20 cellular contexts compared by ENCODE assay signal in genomic region chr6:129731396-129731795, GRCh38. TPM values are rescaled to one million over a fixed set of nuclear protein-coding genes. Genes with fewer than 3 reads are reported as not detected.
DNase-seq lines count a peak whose midpoint lies in the region; ATAC-seq, FAIRE-seq and TF ChIP-seq lines count a peak whose summit lies in the region.
"Had no signal": no experiment of that assay in that cellular context is flagged by ENCODE, and none has a peak within 500 bp of the region (broad histone marks: within the 10 kb centered on the region; RNA-seq: fewer than 3 reads in every experiment).

No MANE protein-coding gene starts in this region.

- BruUV-seq in K562 (replicated peaks; lab: Mats Ljungman, UMichigan): no TSS peak

- TF ChIP-seq EP300 in K562 (IDR thresholded peaks at IDR 0.05; ENCODE audit: low read length): peak; percentile 25; the same call in 1 of the 2 replicates

- POLR2A ChIA-PET in K562 (lab: Yijun Ruan, JAX): interaction anchor here (0.6 to 1.4 kb wide), 7 partner anchors 13 to 176 kb away, joined by 3 to 8 read pairs (median 3); no protein-coding TSS in a partner anchor
- POLR2A ChIA-PET in CD4-positive, alpha-beta T cell (lab: Charles Lee): interaction anchor here (1.5 kb wide), 1 partner anchor 133 kb away, joined by 11 read pairs; no protein-coding TSS in a partner anchor

- H3K4me3 ChIP-seq in GM23248 (no peak overlapping the region), Karpas-422 (ENCODE audit: low read length) (no peak overlapping the region), K562 (no peak overlapping the region), neural progenitor cell (no peak overlapping the region), body of pancreas (no peak overlapping the region)
- H3K4me3 ChIP-seq: left lung had no signal

- DNase-seq in GM23248 (no peak), Karpas-422 (no peak), K562 (ENCODE audit: extremely low read depth in 1 of 4, low spot score in 3 of 4) (peak in 2 of 4 experiments; percentile 21 to 51), neural progenitor cell (ENCODE audit: low spot score) (no peak), SKM-1 (lab: John Stamatoyannopoulos, UW; ENCODE audit: unreplicated experiment) (no peak), body of pancreas (no peak)
- no peak for DNase-seq in CD4-positive, alpha-beta T cell
- DNase-seq: activated CD4-positive, alpha-beta T cell treated with anti-CD3 and anti-CD28 coated beads for 36 hours; activated gamma-delta T cell treated with Interleukin-2 at 50 U/mL for 16 hours; activated T-cell treated with anti-CD3 and anti-CD28 coated beads, Interleukin-2, amount 50 U/mL, for 1 hour; left lung; naive B cell; NCI-H1092 treated with DMSO at 0.1 percent for 48 hours; NCI-H187 treated with DMSO at 0.1 percent for 48 hours; NCI-H526; occipital lobe; stimulated activated naive CD8-positive, alpha-beta T cell treated with anti-CD3 and anti-CD28 coated beads, Interleukin-15, amount 100 ng/mL, for 72 hours; T-helper 17 cell had no signal

- TF ChIP-seq RAD21 in K562 (CRISPR knock-in tag; conservative IDR thresholded peaks at IDR 0.05 in 1 of 2, IDR thresholded peaks at IDR 0.05 in 1 of 2): no peak

- TF ChIP-seq CTCF in K562 (IDR thresholded peaks at IDR 0.05 in 2 of 3, conservative IDR thresholded peaks at IDR 0.05 in 1 of 3; ENCODE audit: insufficient read depth in 2 of 3, low read depth in 1 of 3, low read length in 3 of 3): no peak
- TF ChIP-seq CTCF in neural progenitor cell (IDR thresholded peaks at IDR 0.05): no peak
- TF ChIP-seq CTCF in body of pancreas (IDR thresholded peaks at IDR 0.05): no peak
- no peak for TF ChIP-seq CTCF in CD4-positive, alpha-beta T cell (IDR thresholded peaks at IDR 0.05)

- no peak overlapping the region for H3K27ac Mint-ChIP-seq in neural progenitor cell
- no peak overlapping the region for H3K27ac Mint-ChIP-seq in CD4-positive, alpha-beta T cell
- H3K27ac Mint-ChIP-seq: mesothelial cell of epicardium, naive B cell had no signal

- H3K36me3 ChIP-seq in GM23248 (ENCODE audit: low read depth) (no peaks in the 10 kb centered on the region), Karpas-422 (ENCODE audit: insufficient read depth, low read length) (no peaks in the 10 kb centered on the region), K562 (ENCODE audit: control insufficient read depth, insufficient read depth, low read length) (no peaks in the 10 kb centered on the region), neural progenitor cell (no peaks in the 10 kb centered on the region), body of pancreas (replicated peaks in 1 of 2; ENCODE audit: insufficient read depth in 1 of 2, low read depth in 2 of 2) (no peaks in the 10 kb centered on the region)
- H3K36me3 ChIP-seq: left lung had no signal

- CTCF ChIA-PET in K562 (lab: Yijun Ruan, JAX; ENCODE audit: low intra/inter-chr PET ratio): interaction anchor here (0.6 to 3.2 kb wide), 3 partner anchors 21 to 132 kb away, joined by 3 to 27 read pairs (median 4); no protein-coding TSS in a partner anchor
- CTCF ChIA-PET in CD4-positive, alpha-beta T cell (lab: Charles Lee): interaction anchor here (1.4 to 6.6 kb wide), 4 partner anchors 22 to 132 kb away, joined by 4 to 55 read pairs (median 14); partner anchors contain the start of gene ARHGAP18

- peaks cover 3% of the 10 kb centered on the region for H3K9me3 Mint-ChIP-seq in neural progenitor cell
- H3K9me3 Mint-ChIP-seq in CD4-positive, alpha-beta T cell: no peaks in the 10 kb centered on the region
- H3K9me3 Mint-ChIP-seq: naive B cell; stimulated activated naive CD8-positive, alpha-beta T cell treated with anti-CD3 and anti-CD28 coated beads, Interleukin-15, amount 100 ng/mL, for 72 hours had no signal

- H3K9me3 ChIP-seq in GM23248 (ENCODE audit: low read depth): no peaks in the 10 kb centered on the region
- H3K9me3 ChIP-seq in Karpas-422 (ENCODE audit: low read length): no peaks in the 10 kb centered on the region
- no peaks in the 10 kb centered on the region for H3K9me3 ChIP-seq in K562 (replicated peaks; ENCODE audit: control insufficient read depth, insufficient read depth, low read depth, low read length)
- H3K9me3 ChIP-seq in neural progenitor cell (ENCODE audit: low read depth): no peaks in the 10 kb centered on the region
- no peaks in the 10 kb centered on the region for H3K9me3 ChIP-seq in body of pancreas
- H3K9me3 ChIP-seq in CD4-positive, alpha-beta T cell (ENCODE audit: control insufficient read depth, low read length): no peaks in the 10 kb centered on the region
- H3K9me3 ChIP-seq: left lung had no signal

- peaks cover 8% of the 10 kb centered on the region; the same call in 1 of the 2 replicates for H3K4me1 ChIP-seq in GM23248 (ENCODE audit: insufficient read depth)
- no peaks in the 10 kb centered on the region for H3K4me1 ChIP-seq in Karpas-422 (ENCODE audit: low read length)
- peaks cover 10 to 26% of the 10 kb centered on the region in 2 experiments; a peak in 4 of 5 replicates for H3K4me1 ChIP-seq in K562 (replicated peaks in 1 of 2; ENCODE audit: control insufficient read depth in 2 of 2, insufficient read depth in 2 of 2, low read length in 2 of 2)
- H3K4me1 ChIP-seq in neural progenitor cell: no peaks in the 10 kb centered on the region
- peaks cover 8% of the 10 kb centered on the region for H3K4me1 ChIP-seq in body of pancreas

- TF ChIP-seq POLR2A in K562 (conservative IDR thresholded peaks at IDR 0.05): no peak
- TF ChIP-seq POLR2A in body of pancreas (IDR thresholded peaks at IDR 0.05): no peak

- WGBS in GM23248 (ENCODE audit: low coverage in 1 of 2, low lambda C conversion rate in 2 of 2, missing lambda C conversion rate in 2 of 2), 2 experiments: 89 to 90% methylated on average over 4 of the region's 4 CpGs
- WGBS in K562 (ENCODE audit: insufficient coverage, low coverage, missing lambda C conversion rate): 25% methylated on average over 4 of the region's 4 CpGs
- WGBS in body of pancreas, 2 donors: 61 to 65% methylated on average over 4 of the region's 4 CpGs

- H3K9me1 ChIP-seq in K562 (ENCODE audit: control insufficient read depth, insufficient read depth, low read length): no peaks in the 10 kb centered on the region

- H3K4me3 Mint-ChIP-seq in neural progenitor cell: no peak overlapping the region
- H3K4me3 Mint-ChIP-seq in CD4-positive, alpha-beta T cell: no peak overlapping the region
- H3K4me3 Mint-ChIP-seq: activated CD4-positive, alpha-beta T cell treated with anti-CD3 and anti-CD28 coated beads for 36 hours; mesothelial cell of epicardium; naive B cell; stimulated activated naive CD8-positive, alpha-beta T cell treated with anti-CD3 and anti-CD28 coated beads, Interleukin-15, amount 100 ng/mL, for 72 hours; T-helper 17 cell had no signal

- H3K27ac ChIP-seq in GM23248 (no peak overlapping the region), Karpas-422 (ENCODE audit: low read length) (no peak overlapping the region), K562 (ENCODE audit: extremely low read depth, low read depth, low read length) (peak overlapping the region; percentile 79), neural progenitor cell (no peak overlapping the region), body of pancreas (no peak overlapping the region)
- no peak overlapping the region for H3K27ac ChIP-seq in CD4-positive, alpha-beta T cell (ENCODE audit: low read depth, low read length)
- H3K27ac ChIP-seq: left lung had no signal

- H3K9ac ChIP-seq in GM23248 (no peak overlapping the region), Karpas-422 (ENCODE audit: low read length) (no peak overlapping the region), K562 (ENCODE audit: insufficient read depth in 1 of 2, low read depth in 2 of 2, low read length in 2 of 2) (peak overlapping the region in 1 of 2 experiments; percentile 40; a peak in 2 of 4 replicates), neural progenitor cell (no peak overlapping the region)

- H3K4me2 ChIP-seq in GM23248 (ENCODE audit: unreplicated experiment): no peak overlapping the region
- H3K4me2 ChIP-seq in Karpas-422 (ENCODE audit: low read depth, low read length, poor library complexity, severe bottlenecking): no peak overlapping the region
- peak overlapping the region; percentile 49; the same call in 1 of the 2 replicates for H3K4me2 ChIP-seq in K562 (ENCODE audit: insufficient read depth, low read length)
- H3K4me2 ChIP-seq in neural progenitor cell: no peak overlapping the region

- ATAC-seq in K562: peak; percentile 74
- no peak for ATAC-seq in HG02870 (IDR thresholded peaks at IDR 0.05; ENCODE audit: unreplicated experiment)
- ATAC-seq in body of pancreas: no peak
- no peak for ATAC-seq in CD4-positive, alpha-beta T cell (ENCODE audit: poor library complexity)
- ATAC-seq: stimulated activated naive CD8-positive, alpha-beta T cell treated with anti-CD3 and anti-CD28 coated beads, Interleukin-15, amount 100 ng/mL, for 72 hours had no signal

- H4K20me1 ChIP-seq in GM23248 (ENCODE audit: insufficient read depth) (no peaks in the 10 kb centered on the region), Karpas-422 (ENCODE audit: insufficient read depth, low read depth, low read length) (no peaks in the 10 kb centered on the region), K562 (replicated peaks; ENCODE audit: control insufficient read depth, insufficient read depth, low read length) (no peaks in the 10 kb centered on the region), neural progenitor cell (ENCODE audit: low read depth) (no peaks in the 10 kb centered on the region)

- H2AFZ ChIP-seq in GM23248 (peak overlapping the region; percentile 75; the same call in 1 of the 2 replicates), Karpas-422 (ENCODE audit: low read length) (0 out of 2 replicates have a peak overlapping the region, but pooled peaks have one; percentile 73), K562 (ENCODE audit: low read depth, low read length) (peak overlapping the region; percentile 99), neural progenitor cell (replicated peaks) (peak overlapping the region; percentile 78)

- H3K36me3 Mint-ChIP-seq in neural progenitor cell: peaks cover 2% of the 10 kb centered on the region
- H3K36me3 Mint-ChIP-seq in CD4-positive, alpha-beta T cell (ENCODE audit: low read depth): no peaks in the 10 kb centered on the region
- H3K36me3 Mint-ChIP-seq: mesothelial cell of epicardium, naive B cell had no signal

- intact Hi-C loops in K562 (cut with micrococcal nuclease) (loop anchor here (2.0 to 5.0 kb wide), 4 partner anchors 111 to 291 kb away; no protein-coding TSS in a partner anchor), body of pancreas (cut with DNase I) (no loop called here)
- intact Hi-C loops in CD4-positive, alpha-beta T cell (cut with DNase I, micrococcal nuclease): loop anchor here (1.0 to 5.0 kb wide), 2 partner anchors 136 to 291 kb away; no protein-coding TSS in a partner anchor

- no peaks in the 10 kb centered on the region for H3F3A ChIP-seq in GM23248 (ENCODE audit: insufficient read depth)
- H3F3A ChIP-seq in neural progenitor cell (ENCODE audit: low read depth): no peaks in the 10 kb centered on the region

- H3K9me2 ChIP-seq in GM23248 (ENCODE audit: insufficient read depth): no peaks in the 10 kb centered on the region
- H3K9me2 ChIP-seq in Karpas-422 (replicated peaks; ENCODE audit: insufficient read depth, low read length): no peaks in the 10 kb centered on the region

- in situ Hi-C loops in GM23248 (cut with MboI) (no loop called here), K562 (cut with MboI) (no loop called here)

- H3K4me1 Mint-ChIP-seq in neural progenitor cell: no peaks in the 10 kb centered on the region
- H3K4me1 Mint-ChIP-seq in CD4-positive, alpha-beta T cell (ENCODE audit: low read depth): peaks cover 14% of the 10 kb centered on the region
- H3K4me1 Mint-ChIP-seq: naive B cell had no signal

- H3K27me3 ChIP-seq in GM23248 (replicated peaks; ENCODE audit: insufficient read depth) (no peaks in the 10 kb centered on the region), Karpas-422 (ENCODE audit: low read length) (no peaks in the 10 kb centered on the region), K562 (ENCODE audit: control insufficient read depth in 2 of 2, insufficient read depth in 2 of 2, low read length in 2 of 2) (no peaks in the 10 kb centered on the region), neural progenitor cell (no peaks in the 10 kb centered on the region), body of pancreas (no peaks in the 10 kb centered on the region)
- H3K27me3 ChIP-seq in CD4-positive, alpha-beta T cell (ENCODE audit: control insufficient read depth, insufficient read depth, low read length): no peaks in the 10 kb centered on the region
- H3K27me3 ChIP-seq: left lung had no signal

- H3K27me3 Mint-ChIP-seq in neural progenitor cell (ENCODE audit: insufficient read depth, low read depth): no peaks in the 10 kb centered on the region
- H3K27me3 Mint-ChIP-seq in CD4-positive, alpha-beta T cell: no peaks in the 10 kb centered on the region
- H3K27me3 Mint-ChIP-seq: activated CD4-positive, alpha-beta T cell treated with anti-CD3 and anti-CD28 coated beads for 36 hours; naive B cell; stimulated activated naive CD8-positive, alpha-beta T cell treated with anti-CD3 and anti-CD28 coated beads, Interleukin-15, amount 100 ng/mL, for 72 hours; T-helper 17 cell had no signal

- H3K79me2 ChIP-seq in GM23248 (ENCODE audit: insufficient read depth): no peaks in the 10 kb centered on the region
- no peaks in the 10 kb centered on the region for H3K79me2 ChIP-seq in Karpas-422 (ENCODE audit: low read length)
- H3K79me2 ChIP-seq in K562 (ENCODE audit: control insufficient read depth, insufficient read depth, low read length): no peaks in the 10 kb centered on the region
- H3K79me2 ChIP-seq in neural progenitor cell (ENCODE audit: low read depth): no peaks in the 10 kb centered on the region

- FAIRE-seq in K562 (lab: Jason Lieb, UNC): peak; percentile 15

RNA-seq across cellular contexts. Expression of gene ARHGAP18, which starts 21.4 kb away (rescaled TPM):
- 23.8 and 25.3 TPM in 2 replicates for total RNA-seq in GM23248 (2014; rRNA removed; shearing (Covaris generic))
- 12.0 and 12.5 TPM in 2 replicates for polyA plus RNA-seq in GM23248 (2016; fragmentation: Nextera tagmentation; extraction: Ambion mirVana)
- total RNA-seq in Karpas-422 (2014; rRNA removed; shearing (Covaris generic); ENCODE audit: low replicate concordance): 0.65 and 1.6 TPM in 2 replicates
- 15.1 and 38.1 TPM in 2 replicates for total RNA-seq in K562 (2011; cell fraction: chromatin; rRNA removed; ENCODE audit: low replicate concordance)
- 9.8 and 11.2 TPM in 2 replicates for total RNA-seq in K562 (2011; cell fraction: nucleolus; rRNA removed)
- 14.4 and 21.6 TPM in 2 replicates for total RNA-seq in K562 (2011; cell fraction: nucleoplasm; rRNA removed)
- 15.5 and 16.2 TPM in 2 replicates for total RNA-seq in K562 (2014; rRNA removed)
- 29.7 and 33.9 TPM in 2 replicates for total RNA-seq in K562 (2014; rRNA removed; fragmentation: Illumina TruSeq; extraction: Trizol)
- 21.6 and 24.3 TPM in 2 replicates for total RNA-seq in K562 (2015; rRNA removed; fragmentation: Illumina TruSeq; extraction: Trizol)
- 18.4 and 21.1 TPM in 2 replicates for total RNA-seq in K562 (2021)
- 25.6 and 25.8 TPM in 2 replicates for polyA plus RNA-seq in K562 (2011; rRNA removed)
- polyA plus RNA-seq in K562 (2011; cell fraction: cytosol; rRNA removed): 4.0 and 10.9 TPM in 2 replicates
- polyA plus RNA-seq in K562 (2011; cell fraction: nucleus; rRNA removed): 7.1 and 10.8 TPM in 2 replicates
- 14.6 and 19.2 TPM in 2 replicates for polyA plus RNA-seq in K562 (2012)
- polyA plus RNA-seq in K562 (2014; fragmentation: Illumina TruSeq; extraction: Trizol): 20.2 and 22.0 TPM in 2 replicates
- 10 to 100 TPM; 17.8 to 19.0 TPM for polyA plus RNA-seq in K562 (2014; fragmentation: Nextera tagmentation; extraction: Ambion mirVana)
- 11.8 and 13.3 TPM in 2 replicates for polyA plus RNA-seq in K562 (2014; rRNA removed)
- polyA minus RNA-seq in K562 (2011; rRNA and poly(A)+ RNA removed): 38.4 and 50.9 TPM in 2 replicates
- 16.6 and 20.7 TPM in 2 replicates for polyA minus RNA-seq in K562 (2011; cell fraction: cytosol; rRNA and poly(A)+ RNA removed)
- 13.2 and 34.0 TPM in 2 replicates for polyA minus RNA-seq in K562 (2011; cell fraction: nucleus; rRNA and poly(A)+ RNA removed)
- 3.1 and 3.9 TPM in 2 replicates for total RNA-seq in neural progenitor cell (ENCODE audit: low replicate concordance)
- 10 to 100 TPM; 16.2 to 30.6 TPM for total RNA-seq in body of pancreas
- 1 to 10 TPM in 1 of 2 experiments, under 1 TPM in 1; 0.71 to 1.3 TPM for total RNA-seq in CD4-positive, alpha-beta T cell
